In genomic region chr2:38665854-38666577, GRCh38 we compare ENCODE assay signal across 1 cellular context.
A peak's percentile ranks its signal among the peaks of the same experiment; 100 is the strongest.
TF ChIP-seq lines count a peak whose summit lies in the region.

Gene GALM, plus strand, starts transcription at chr2:38666114. Its CDS starts 48 bp downstream, at chr2:38666162.

TF ChIP-seq in K562, 482 proteins besides CTCF, POLR2A, EP300 and RAD21 (continued from another document and continues in another):
- TF ChIP-seq GTF3C2 (IDR thresholded peaks at IDR 0.05; ENCODE audit: borderline replicate concordance, extremely low read depth, insufficient read length), result no peak
- no peak for TF ChIP-seq CREB5 (CRISPR knock-in tag; IDR thresholded peaks at IDR 0.05)
- TF ChIP-seq FOXP4 (CRISPR knock-in tag; IDR thresholded peaks at IDR 0.05; ENCODE audit: borderline replicate concordance), result no peak
- TF ChIP-seq NR0B1 (IDR thresholded peaks at IDR 0.05; ENCODE audit: partially characterized antibody), result no peak
- TF ChIP-seq RBM15 (IDR thresholded peaks at IDR 0.05; ENCODE audit: insufficient read depth, low read length), result no peak
- no peak for TF ChIP-seq CHD7 (IDR thresholded peaks at IDR 0.05; ENCODE audit: low read depth, low read length)
- TF ChIP-seq KAT7 (CRISPR knock-in tag; IDR thresholded peaks at IDR 0.05; ENCODE audit: borderline replicate concordance), result 0 out of 2 replicates have a peak, but pooled peaks have one; percentile 66
- no peak for TF ChIP-seq BCLAF1 (IDR thresholded peaks at IDR 0.05; ENCODE audit: borderline replicate concordance in 1 of 2, control insufficient read depth in 1 of 2, low read depth in 2 of 2, low read length in 1 of 2)
- peak; percentile 87 for TF ChIP-seq ZNF766 (CRISPR knock-in tag; conservative IDR thresholded peaks at IDR 0.05)
- peak in 1 of 2 experiments; percentile 37; a peak in 1 of 4 replicates for TF ChIP-seq FOXA3 (CRISPR knock-in tag; conservative IDR thresholded peaks at IDR 0.05 in 1 of 2, IDR thresholded peaks at IDR 0.05 in 1 of 2)
- TF ChIP-seq C11orf30 (IDR thresholded peaks at IDR 0.05; ENCODE audit: low read depth), result peak; percentile 36
- peak; percentile 88 for TF ChIP-seq MEIS2 (IDR thresholded peaks at IDR 0.05; ENCODE audit: partially characterized antibody)
- TF ChIP-seq XRCC5 (IDR thresholded peaks at IDR 0.05; ENCODE audit: low read depth, low read length), result 0 out of 2 replicates have a peak, but pooled peaks have one; percentile 58
- peak; percentile 57; the same call in 1 of the 2 replicates for TF ChIP-seq ZFP91 (CRISPR knock-in tag; IDR thresholded peaks at IDR 0.05)
- no peak for TF ChIP-seq RCOR1 (IDR thresholded peaks at IDR 0.05; ENCODE audit: borderline replicate concordance in 1 of 2, low read depth in 2 of 2, low read length in 2 of 2)
- peak; percentile 72 for TF ChIP-seq POLR2G (IDR thresholded peaks at IDR 0.05; ENCODE audit: low read depth, low read length)
- no peak for TF ChIP-seq THRB (CRISPR knock-in tag; conservative IDR thresholded peaks at IDR 0.05)
